In genomic region chr6:4270001-4270400, GRCh38 we compare ENCODE assay signal across 28 cellular contexts.
"Had no signal": no experiment of that assay in that cellular context is flagged by ENCODE, and none has a peak within 500 bp of the region (broad histone marks: within the 10 kb centered on the region; RNA-seq: fewer than 3 reads in every experiment).

No MANE protein-coding gene starts in this region.

- H3K9ac ChIP-seq: neural progenitor cell, parathyroid adenoma had no signal

- H3K27me3 ChIP-seq: colonic mucosa, foreskin keratinocyte, gastroesophageal sphincter, heart right ventricle, left lung, neural progenitor cell, suprapubic skin, vagina had no signal

- H3K9me3 ChIP-seq: colonic mucosa, gastroesophageal sphincter, heart right ventricle, left lung, suprapubic skin, vagina had no signal

- H3K4me3 ChIP-seq: colonic mucosa, gastroesophageal sphincter, heart right ventricle, left lung, neural progenitor cell, smooth muscle cell, suprapubic skin, vagina had no signal

- H3K4me3 Mint-ChIP-seq: dendritic cell treated with granulocyte-macrophage colony-stimulating factor and Interleukin-4, amounts not matched to agents 40 ng/mL and 50 ng/mL, for 4 days; endodermal cell; naive B cell; nephron; neural progenitor cell; stimulated activated naive CD8-positive, alpha-beta T cell treated with anti-CD3 and anti-CD28 coated beads, Interleukin-15, amount 100 ng/mL, for 72 hours had no signal

- ATAC-seq: gastroesophageal sphincter; left lung; sciatic nerve; stimulated activated naive CD8-positive, alpha-beta T cell treated with anti-CD3 and anti-CD28 coated beads, Interleukin-15, amount 100 ng/mL, for 72 hours had no signal

- H3K27ac Mint-ChIP-seq: dendritic cell treated with granulocyte-macrophage colony-stimulating factor and Interleukin-4, amounts not matched to agents 40 ng/mL and 50 ng/mL, for 4 days; endodermal cell; nephron; neural progenitor cell; progenitor cell of endocrine pancreas; stimulated activated naive CD8-positive, alpha-beta T cell treated with anti-CD3 and anti-CD28 coated beads, Interleukin-15, amount 100 ng/mL, for 72 hours had no signal

- DNase-seq: colonic mucosa; effector CD8-positive, alpha-beta T cell; endodermal cell; heart right ventricle; hippocampal formation; left cardiac atrium; left lung; mesendoderm; naive B cell; stimulated activated CD4-positive, alpha-beta T cell treated with anti-CD3 and anti-CD28 coated beads, Interleukin-12 subunit alpha, Interleukin-12 subunit beta, amount 100 ng/mL, for 4 hours; stimulated activated CD4-positive, alpha-beta T cell treated with anti-CD3 and anti-CD28 coated beads, Interleukin-1b, Interleukin-23, amount 100 ng/mL, for 48 hours; stimulated activated CD4-positive, alpha-beta T cell treated with anti-CD3 and anti-CD28 coated beads, Interleukin-4, amount 100 ng/mL, for 1 hour; stimulated activated CD8-positive, alpha-beta memory T cell treated with anti-CD3 and anti-CD28 coated beads, Interleukin-4, amount 100 ng/mL, for 48 hours; stimulated activated naive CD4-positive, alpha-beta T cell; stimulated activated naive CD8-positive, alpha-beta T cell treated with anti-CD3 and anti-CD28 coated beads, Interleukin-15, amount 100 ng/mL, for 72 hours; trophoblast cell had no signal

- H3K4me1 ChIP-seq: colonic mucosa, foreskin keratinocyte, gastroesophageal sphincter, left lung, neural progenitor cell, parathyroid adenoma, vagina had no signal

- H2AFZ ChIP-seq: neural progenitor cell, parathyroid adenoma had no signal

- H3K36me3 Mint-ChIP-seq: naive B cell, neural progenitor cell had no signal

- H3K36me3 ChIP-seq: colonic mucosa, gastroesophageal sphincter, heart right ventricle, left lung, neural progenitor cell, suprapubic skin, vagina had no signal

- H3K27ac ChIP-seq: colonic mucosa, epithelial cell of prostate, gastroesophageal sphincter, heart right ventricle, left lung, neural progenitor cell, parathyroid adenoma, suprapubic skin, vagina had no signal

- H3K4me1 Mint-ChIP-seq: endodermal cell; naive B cell; stimulated activated naive CD8-positive, alpha-beta T cell treated with anti-CD3 and anti-CD28 coated beads, Interleukin-15, amount 100 ng/mL, for 72 hours had no signal

- H3K9me3 Mint-ChIP-seq: endodermal cell; neural progenitor cell; stimulated activated naive CD8-positive, alpha-beta T cell treated with anti-CD3 and anti-CD28 coated beads, Interleukin-15, amount 100 ng/mL, for 72 hours had no signal

- H3K27me3 Mint-ChIP-seq: progenitor cell of endocrine pancreas had no signal

- H3K79me2 ChIP-seq: parathyroid adenoma had no signal

- H3K4me2 ChIP-seq: neural progenitor cell, smooth muscle cell had no signal
